1 cellular context compared by ENCODE assay signal in the genomic region with DNA sequence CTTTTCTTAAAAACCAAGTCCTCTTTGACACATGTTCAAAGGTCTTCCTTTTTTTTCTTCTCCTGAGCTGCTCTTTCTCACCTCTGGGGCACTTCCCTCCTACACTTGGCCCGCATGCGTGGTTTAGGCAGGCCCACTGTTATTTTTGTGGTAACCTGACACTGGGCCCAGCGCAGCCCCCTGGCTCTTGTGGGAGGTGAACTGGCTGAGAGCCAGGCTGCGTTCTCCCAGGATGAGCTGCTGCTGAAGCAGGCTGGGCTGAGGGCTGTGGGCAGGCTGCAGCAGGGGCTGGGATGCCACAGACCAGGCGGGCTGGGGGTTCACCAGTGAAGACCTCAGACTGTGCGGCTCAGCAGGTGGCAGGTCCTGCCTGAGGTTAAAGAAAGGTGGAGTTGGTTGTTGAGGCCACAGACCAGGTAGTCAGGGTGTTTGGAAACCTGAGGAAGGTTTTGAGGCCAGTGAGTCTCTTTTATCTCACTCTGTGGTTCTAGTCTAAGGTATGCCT.
TF ChIP-seq lines count a peak whose summit lies in the region.

No MANE protein-coding gene starts in this region.

TF ChIP-seq in HEK293, 187 proteins besides CTCF, POLR2A, EP300 and RAD21 (continued from another document and continues in another):
- TF ChIP-seq ZNF621 (tag by site-specific recombination; IDR thresholded peaks at IDR 0.05) = no peak
- no peak for TF ChIP-seq ZNF138 (tag by site-specific recombination; IDR thresholded peaks at IDR 0.05; ENCODE audit: borderline replicate concordance)
- no peak for TF ChIP-seq KLF9 (tag by site-specific recombination; IDR thresholded peaks at IDR 0.05; ENCODE audit: low read depth)
- no peak for TF ChIP-seq GLI2 (tag by site-specific recombination; IDR thresholded peaks at IDR 0.05; ENCODE audit: borderline replicate concordance, low read depth)
- TF ChIP-seq ZNF629 (tag by site-specific recombination; IDR thresholded peaks at IDR 0.05) = 0 out of 2 replicates have a peak, but pooled peaks have one; percentile 20
- TF ChIP-seq, protein P1, sequence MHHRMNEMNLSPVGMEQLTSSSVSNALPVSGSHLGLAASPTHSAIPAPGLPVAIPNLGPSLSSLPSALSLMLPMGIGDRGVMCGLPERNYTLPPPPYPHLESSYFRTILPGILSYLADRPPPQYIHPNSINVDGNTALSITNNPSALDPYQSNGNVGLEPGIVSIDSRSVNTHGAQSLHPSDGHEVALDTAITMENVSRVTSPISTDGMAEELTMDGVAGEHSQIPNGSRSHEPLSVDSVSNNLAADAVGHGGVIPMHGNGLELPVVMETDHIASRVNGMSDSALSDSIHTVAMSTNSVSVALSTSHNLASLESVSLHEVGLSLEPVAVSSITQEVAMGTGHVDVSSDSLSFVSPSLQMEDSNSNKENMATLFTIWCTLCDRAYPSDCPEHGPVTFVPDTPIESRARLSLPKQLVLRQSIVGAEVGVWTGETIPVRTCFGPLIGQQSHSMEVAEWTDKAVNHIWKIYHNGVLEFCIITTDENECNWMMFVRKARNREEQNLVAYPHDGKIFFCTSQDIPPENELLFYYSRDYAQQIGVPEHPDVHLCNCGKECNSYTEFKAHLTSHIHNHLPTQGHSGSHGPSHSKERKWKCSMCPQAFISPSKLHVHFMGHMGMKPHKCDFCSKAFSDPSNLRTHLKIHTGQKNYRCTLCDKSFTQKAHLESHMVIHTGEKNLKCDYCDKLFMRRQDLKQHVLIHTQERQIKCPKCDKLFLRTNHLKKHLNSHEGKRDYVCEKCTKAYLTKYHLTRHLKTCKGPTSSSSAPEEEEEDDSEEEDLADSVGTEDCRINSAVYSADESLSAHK (tag by site-specific recombination; IDR thresholded peaks at IDR 0.05) = no peak
- peak; percentile 88 for TF ChIP-seq IKZF3 (tag by site-specific recombination; IDR thresholded peaks at IDR 0.05)
- TF ChIP-seq ZBTB17 (tag by site-specific recombination; IDR thresholded peaks at IDR 0.05) = peak; percentile 49; the same call in 1 of the 2 replicates
- no peak for TF ChIP-seq ZNF155 (tag by site-specific recombination; IDR thresholded peaks at IDR 0.05)
- TF ChIP-seq ZBTB21 (tag by site-specific recombination; IDR thresholded peaks at IDR 0.05) = no peak
- TF ChIP-seq SP2 (tag by site-specific recombination; IDR thresholded peaks at IDR 0.05) = no peak
- TF ChIP-seq, protein P2, sequence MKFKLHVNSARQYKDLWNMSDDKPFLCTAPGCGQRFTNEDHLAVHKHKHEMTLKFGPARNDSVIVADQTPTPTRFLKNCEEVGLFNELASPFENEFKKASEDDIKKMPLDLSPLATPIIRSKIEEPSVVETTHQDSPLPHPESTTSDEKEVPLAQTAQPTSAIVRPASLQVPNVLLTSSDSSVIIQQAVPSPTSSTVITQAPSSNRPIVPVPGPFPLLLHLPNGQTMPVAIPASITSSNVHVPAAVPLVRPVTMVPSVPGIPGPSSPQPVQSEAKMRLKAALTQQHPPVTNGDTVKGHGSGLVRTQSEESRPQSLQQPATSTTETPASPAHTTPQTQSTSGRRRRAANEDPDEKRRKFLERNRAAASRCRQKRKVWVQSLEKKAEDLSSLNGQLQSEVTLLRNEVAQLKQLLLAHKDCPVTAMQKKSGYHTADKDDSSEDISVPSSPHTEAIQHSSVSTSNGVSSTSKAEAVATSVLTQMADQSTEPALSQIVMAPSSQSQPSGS (tag by site-specific recombination; IDR thresholded peaks at IDR 0.05; ENCODE audit: low read depth) = no peak
- TF ChIP-seq ZNF121 (tag by site-specific recombination; IDR thresholded peaks at IDR 0.05) = no peak
- no peak for TF ChIP-seq ZNF777 (tag by site-specific recombination; IDR thresholded peaks at IDR 0.05; ENCODE audit: borderline replicate concordance)
- TF ChIP-seq, protein P3, sequence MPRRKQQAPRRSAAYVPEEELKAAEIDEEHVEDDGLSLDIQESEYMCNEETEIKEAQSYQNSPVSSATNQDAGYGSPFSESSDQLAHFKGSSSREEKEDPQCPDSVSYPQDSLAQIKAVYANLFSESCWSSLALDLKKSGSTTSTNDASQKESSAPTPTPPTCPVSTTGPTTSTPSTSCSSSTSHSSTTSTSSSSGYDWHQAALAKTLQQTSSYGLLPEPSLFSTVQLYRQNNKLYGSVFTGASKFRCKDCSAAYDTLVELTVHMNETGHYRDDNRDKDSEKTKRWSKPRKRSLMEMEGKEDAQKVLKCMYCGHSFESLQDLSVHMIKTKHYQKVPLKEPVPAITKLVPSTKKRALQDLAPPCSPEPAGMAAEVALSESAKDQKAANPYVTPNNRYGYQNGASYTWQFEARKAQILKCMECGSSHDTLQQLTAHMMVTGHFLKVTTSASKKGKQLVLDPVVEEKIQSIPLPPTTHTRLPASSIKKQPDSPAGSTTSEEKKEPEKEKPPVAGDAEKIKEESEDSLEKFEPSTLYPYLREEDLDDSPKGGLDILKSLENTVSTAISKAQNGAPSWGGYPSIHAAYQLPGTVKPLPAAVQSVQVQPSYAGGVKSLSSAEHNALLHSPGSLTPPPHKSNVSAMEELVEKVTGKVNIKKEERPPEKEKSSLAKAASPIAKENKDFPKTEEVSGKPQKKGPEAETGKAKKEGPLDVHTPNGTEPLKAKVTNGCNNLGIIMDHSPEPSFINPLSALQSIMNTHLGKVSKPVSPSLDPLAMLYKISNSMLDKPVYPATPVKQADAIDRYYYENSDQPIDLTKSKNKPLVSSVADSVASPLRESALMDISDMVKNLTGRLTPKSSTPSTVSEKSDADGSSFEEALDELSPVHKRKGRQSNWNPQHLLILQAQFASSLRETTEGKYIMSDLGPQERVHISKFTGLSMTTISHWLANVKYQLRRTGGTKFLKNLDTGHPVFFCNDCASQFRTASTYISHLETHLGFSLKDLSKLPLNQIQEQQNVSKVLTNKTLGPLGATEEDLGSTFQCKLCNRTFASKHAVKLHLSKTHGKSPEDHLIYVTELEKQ (tag by site-specific recombination; IDR thresholded peaks at IDR 0.05; ENCODE audit: borderline replicate concordance) = no peak
- TF ChIP-seq, protein P4, sequence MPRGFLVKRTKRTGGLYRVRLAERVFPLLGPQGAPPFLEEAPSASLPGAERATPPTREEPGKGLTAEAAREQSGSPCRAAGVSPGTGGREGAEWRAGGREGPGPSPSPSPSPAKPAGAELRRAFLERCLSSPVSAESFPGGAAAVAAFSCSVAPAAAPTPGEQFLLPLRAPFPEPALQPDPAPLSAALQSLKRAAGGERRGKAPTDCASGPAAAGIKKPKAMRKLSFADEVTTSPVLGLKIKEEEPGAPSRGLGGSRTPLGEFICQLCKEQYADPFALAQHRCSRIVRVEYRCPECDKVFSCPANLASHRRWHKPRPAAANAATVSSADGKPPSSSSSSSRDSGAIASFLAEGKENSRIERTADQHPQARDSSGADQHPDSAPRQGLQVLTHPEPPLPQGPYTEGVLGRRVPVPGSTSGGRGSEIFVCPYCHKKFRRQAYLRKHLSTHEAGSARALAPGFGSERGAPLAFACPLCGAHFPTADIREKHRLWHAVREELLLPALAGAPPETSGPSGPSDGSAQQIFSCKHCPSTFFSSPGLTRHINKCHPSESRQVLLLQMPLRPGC (tag by site-specific recombination; IDR thresholded peaks at IDR 0.05) = no peak
- no peak for TF ChIP-seq BCL11B (tag by site-specific recombination; IDR thresholded peaks at IDR 0.05; ENCODE audit: low read depth)
- TF ChIP-seq SCRT2 (tag by site-specific recombination; IDR thresholded peaks at IDR 0.05) = no peak
- no peak for TF ChIP-seq ZNF658 (tag by site-specific recombination; IDR thresholded peaks at IDR 0.05)
- no peak for TF ChIP-seq ZNF214 (tag by site-specific recombination; IDR thresholded peaks at IDR 0.05; ENCODE audit: borderline replicate concordance)
- no peak for TF ChIP-seq ZNF16 (tag by site-specific recombination; IDR thresholded peaks at IDR 0.05; ENCODE audit: low read depth)
- TF ChIP-seq ZNF248 (tag by site-specific recombination; IDR thresholded peaks at IDR 0.05) = no peak
- no peak for TF ChIP-seq ZNF701 (tag by site-specific recombination; IDR thresholded peaks at IDR 0.05)
- TF ChIP-seq ZIC2 (tag by site-specific recombination; IDR thresholded peaks at IDR 0.05) = peak; percentile 84
- no peak for TF ChIP-seq OVOL3 (tag by site-specific recombination; IDR thresholded peaks at IDR 0.05)
- TF ChIP-seq, protein P5, sequence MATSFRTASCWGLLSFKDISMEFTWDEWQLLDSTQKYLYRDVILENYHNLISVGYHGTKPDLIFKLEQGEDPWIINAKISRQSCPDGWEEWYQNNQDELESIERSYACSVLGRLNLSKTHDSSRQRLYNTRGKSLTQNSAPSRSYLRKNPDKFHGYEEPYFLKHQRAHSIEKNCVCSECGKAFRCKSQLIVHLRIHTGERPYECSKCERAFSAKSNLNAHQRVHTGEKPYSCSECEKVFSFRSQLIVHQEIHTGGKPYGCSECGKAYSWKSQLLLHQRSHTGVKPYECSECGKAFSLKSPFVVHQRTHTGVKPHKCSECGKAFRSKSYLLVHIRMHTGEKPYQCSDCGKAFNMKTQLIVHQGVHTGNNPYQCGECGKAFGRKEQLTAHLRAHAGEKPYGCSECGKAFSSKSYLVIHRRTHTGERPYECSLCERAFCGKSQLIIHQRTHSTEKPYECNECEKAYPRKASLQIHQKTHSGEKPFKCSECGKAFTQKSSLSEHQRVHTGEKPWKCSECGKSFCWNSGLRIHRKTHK (tag by site-specific recombination; IDR thresholded peaks at IDR 0.05) = no peak
- TF ChIP-seq ZNF843 (tag by site-specific recombination; IDR thresholded peaks at IDR 0.05) = peak; percentile 52; the same call in 1 of the 2 replicates
- no peak for TF ChIP-seq ZSCAN16 (tag by site-specific recombination; IDR thresholded peaks at IDR 0.05)
- no peak for TF ChIP-seq ZNF514 (tag by site-specific recombination; IDR thresholded peaks at IDR 0.05)
- no peak for TF ChIP-seq ZNF776 (tag by site-specific recombination; IDR thresholded peaks at IDR 0.05; ENCODE audit: borderline replicate concordance)
- no peak for TF ChIP-seq ZNF654 (tag by site-specific recombination; IDR thresholded peaks at IDR 0.05; ENCODE audit: low read depth)
- TF ChIP-seq ZNF292 (tag by site-specific recombination; IDR thresholded peaks at IDR 0.05; ENCODE audit: borderline replicate concordance, low read depth) = no peak
- TF ChIP-seq, protein P6, sequence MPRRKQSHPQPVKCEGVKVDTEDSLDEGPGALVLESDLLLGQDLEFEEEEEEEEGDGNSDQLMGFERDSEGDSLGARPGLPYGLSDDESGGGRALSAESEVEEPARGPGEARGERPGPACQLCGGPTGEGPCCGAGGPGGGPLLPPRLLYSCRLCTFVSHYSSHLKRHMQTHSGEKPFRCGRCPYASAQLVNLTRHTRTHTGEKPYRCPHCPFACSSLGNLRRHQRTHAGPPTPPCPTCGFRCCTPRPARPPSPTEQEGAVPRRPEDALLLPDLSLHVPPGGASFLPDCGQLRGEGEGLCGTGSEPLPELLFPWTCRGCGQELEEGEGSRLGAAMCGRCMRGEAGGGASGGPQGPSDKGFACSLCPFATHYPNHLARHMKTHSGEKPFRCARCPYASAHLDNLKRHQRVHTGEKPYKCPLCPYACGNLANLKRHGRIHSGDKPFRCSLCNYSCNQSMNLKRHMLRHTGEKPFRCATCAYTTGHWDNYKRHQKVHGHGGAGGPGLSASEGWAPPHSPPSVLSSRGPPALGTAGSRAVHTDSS (tag by site-specific recombination; IDR thresholded peaks at IDR 0.05) = no peak
- TF ChIP-seq ZNF24 (tag by site-specific recombination; IDR thresholded peaks at IDR 0.05) = no peak
- TF ChIP-seq, protein P7, sequence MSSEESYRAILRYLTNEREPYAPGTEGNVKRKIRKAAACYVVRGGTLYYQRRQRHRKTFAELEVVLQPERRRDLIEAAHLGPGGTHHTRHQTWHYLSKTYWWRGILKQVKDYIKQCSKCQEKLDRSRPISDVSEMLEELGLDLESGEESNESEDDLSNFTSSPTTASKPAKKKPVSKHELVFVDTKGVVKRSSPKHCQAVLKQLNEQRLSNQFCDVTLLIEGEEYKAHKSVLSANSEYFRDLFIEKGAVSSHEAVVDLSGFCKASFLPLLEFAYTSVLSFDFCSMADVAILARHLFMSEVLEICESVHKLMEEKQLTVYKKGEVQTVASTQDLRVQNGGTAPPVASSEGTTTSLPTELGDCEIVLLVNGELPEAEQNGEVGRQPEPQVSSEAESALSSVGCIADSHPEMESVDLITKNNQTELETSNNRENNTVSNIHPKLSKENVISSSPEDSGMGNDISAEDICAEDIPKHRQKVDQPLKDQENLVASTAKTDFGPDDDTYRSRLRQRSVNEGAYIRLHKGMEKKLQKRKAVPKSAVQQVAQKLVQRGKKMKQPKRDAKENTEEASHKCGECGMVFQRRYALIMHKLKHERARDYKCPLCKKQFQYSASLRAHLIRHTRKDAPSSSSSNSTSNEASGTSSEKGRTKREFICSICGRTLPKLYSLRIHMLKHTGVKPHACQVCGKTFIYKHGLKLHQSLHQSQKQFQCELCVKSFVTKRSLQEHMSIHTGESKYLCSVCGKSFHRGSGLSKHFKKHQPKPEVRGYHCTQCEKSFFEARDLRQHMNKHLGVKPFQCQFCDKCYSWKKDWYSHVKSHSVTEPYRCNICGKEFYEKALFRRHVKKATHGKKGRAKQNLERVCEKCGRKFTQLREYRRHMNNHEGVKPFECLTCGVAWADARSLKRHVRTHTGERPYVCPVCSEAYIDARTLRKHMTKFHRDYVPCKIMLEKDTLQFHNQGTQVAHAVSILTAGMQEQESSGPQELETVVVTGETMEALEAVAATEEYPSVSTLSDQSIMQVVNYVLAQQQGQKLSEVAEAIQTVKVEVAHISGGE (tag by site-specific recombination; conservative IDR thresholded peaks at IDR 0.05; ENCODE audit: low read depth) = no peak
- TF ChIP-seq ZFP3 (tag by site-specific recombination; IDR thresholded peaks at IDR 0.05; ENCODE audit: low read depth) = no peak
- TF ChIP-seq ZNF140 (tag by site-specific recombination; IDR thresholded peaks at IDR 0.05) = no peak
- TF ChIP-seq ZNF670 (tag by site-specific recombination; IDR thresholded peaks at IDR 0.05; ENCODE audit: low read depth) = no peak
- TF ChIP-seq ZNF341 (tag by site-specific recombination; IDR thresholded peaks at IDR 0.05; ENCODE audit: low read depth) = peak; percentile 24; the same call in 1 of the 2 replicates
- no peak for TF ChIP-seq ZNF677 (tag by site-specific recombination; IDR thresholded peaks at IDR 0.05)
- TF ChIP-seq ZNF660 (tag by site-specific recombination; IDR thresholded peaks at IDR 0.05) = peak; percentile 70
